ENCODE assay signal across 22 cellular contexts in the genomic region with DNA sequence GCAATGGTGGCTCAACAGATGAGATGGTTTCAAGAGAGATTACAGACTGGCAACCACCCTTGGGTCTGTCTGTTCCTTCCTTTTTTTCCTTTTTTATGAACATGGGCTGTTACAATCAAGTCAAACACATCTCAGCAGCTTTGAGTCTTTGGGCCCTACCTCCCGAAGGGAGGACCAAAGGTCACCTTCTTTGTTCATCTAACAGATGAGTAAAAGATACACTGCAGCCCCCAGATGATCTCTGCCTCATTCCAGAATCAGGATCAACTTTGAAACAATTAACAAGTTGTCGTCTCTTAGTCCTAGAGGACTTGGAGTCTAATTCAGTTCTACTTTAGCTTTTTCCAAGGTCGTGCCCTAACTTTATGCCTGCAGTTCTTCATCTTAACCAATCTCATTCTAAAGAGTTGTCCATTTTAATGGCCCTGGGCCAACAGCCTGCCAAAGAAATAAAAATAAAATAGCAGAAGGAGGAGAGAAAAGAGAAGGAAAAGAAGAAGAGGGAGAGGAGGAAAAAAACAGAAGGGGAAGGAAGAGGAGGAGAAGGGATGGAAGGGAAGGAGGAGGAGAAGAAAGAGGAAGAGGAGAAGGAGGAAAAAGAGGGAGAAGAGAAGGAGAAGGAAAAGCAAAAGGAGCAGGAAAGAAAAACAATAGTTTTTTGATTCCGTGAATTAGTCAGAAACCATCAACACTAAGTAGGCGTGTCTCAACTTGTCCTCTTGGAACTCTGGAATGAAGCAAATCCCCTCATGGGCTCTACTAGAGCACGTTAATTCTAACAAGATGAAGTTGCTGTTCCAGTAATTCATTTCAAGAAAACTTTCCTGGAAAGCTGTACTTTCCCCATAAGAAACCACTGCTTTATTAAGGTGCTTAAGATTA.
DNase-seq lines count a peak whose midpoint lies in the region; ATAC-seq, FAIRE-seq and TF ChIP-seq lines count a peak whose summit lies in the region.
"Had no signal": no experiment of that assay in that cellular context is flagged by ENCODE, and none has a peak within 500 bp of the region (broad histone marks: within the 10 kb centered on the region; RNA-seq: fewer than 3 reads in every experiment).

No MANE protein-coding gene starts in this region.

- no peaks in the 10 kb centered on the region for H3K27me3 ChIP-seq in astrocyte (ENCODE audit: insufficient read depth, low read length)
- H3K27me3 ChIP-seq: heart right ventricle had no signal

- no peak for ATAC-seq in activated T-cell treated with anti-CD3 and anti-CD28 coated beads, Interleukin-2, amount 50 U/mL, for 72 hours (replicated peaks in 1 of 2)
- ATAC-seq in memory B cell (ENCODE audit: low read depth), result no peak
- no peak for ATAC-seq in stimulated activated effector memory CD8-positive, alpha-beta T cell treated with anti-CD3 and anti-CD28 coated beads, Interleukin-12 subunit alpha, Interleukin-12 subunit beta, amount 100 ng/mL, for 72 hours
- ATAC-seq in activated CD8-positive, alpha-beta T cell treated with anti-CD3 and anti-CD28 coated beads, Interleukin-2, amount 10 ng/mL, durations not matched to agents 7 days and 5 days, result no peak
- ATAC-seq: A549; activated CD8-positive, alpha-beta memory T cell treated with anti-CD3 and anti-CD28 coated beads, Interleukin-2, amount 10 ng/mL, durations not matched to agents 7 days and 5 days; effector memory CD8-positive, alpha-beta T cell; GM12878; heart right ventricle; SK-N-SH treated with all-trans-retinoic acid at 6 μM for 48 hours had no signal

- no peak overlapping the region for H3K4me2 ChIP-seq in astrocyte (ENCODE audit: low read length)
- H3K4me2 ChIP-seq: A549 had no signal

- CTCF ChIA-PET in activated CD8-positive, alpha-beta T cell treated with anti-CD3 and anti-CD28 coated beads, Interleukin-2, amount 10 ng/mL, durations not matched to agents 7 days and 5 days (lab: Charles Lee), result no interaction called here

- H3K9ac ChIP-seq in astrocyte (ENCODE audit: low read length), result no peak overlapping the region

- H3K27me3 Mint-ChIP-seq in activated T-cell treated with anti-CD3 and anti-CD28 coated beads, Interleukin-2, amount 50 U/mL, for 72 hours (ENCODE audit: low read depth), result no peaks in the 10 kb centered on the region
- no peaks in the 10 kb centered on the region for H3K27me3 Mint-ChIP-seq in activated T-cell treated with anti-CD3 and anti-CD28 coated beads, Interleukin-2, amount 50 U/mL, for 24 hours
- H3K27me3 Mint-ChIP-seq in astrocyte (ENCODE audit: low read depth, unreplicated experiment) (peaks cover 4% of the 10 kb centered on the region), memory B cell (no peaks in the 10 kb centered on the region)
- H3K27me3 Mint-ChIP-seq in activated CD8-positive, alpha-beta T cell treated with anti-CD3 and anti-CD28 coated beads, Interleukin-2, amount 10 ng/mL, durations not matched to agents 7 days and 5 days (ENCODE audit: low read depth), result no peaks in the 10 kb centered on the region
- H3K27me3 Mint-ChIP-seq: activated CD8-positive, alpha-beta memory T cell treated with anti-CD3 and anti-CD28 coated beads, Interleukin-2, amount 10 ng/mL, durations not matched to agents 7 days and 5 days; effector memory CD8-positive, alpha-beta T cell had no signal

- no peak for FAIRE-seq in astrocyte (lab: Jason Lieb, UNC)
- FAIRE-seq: A549, GM12878, H54, urothelium cell line had no signal

- H3K9me3 ChIP-seq in astrocyte (ENCODE audit: insufficient read depth, low read depth, low read length), result no peaks in the 10 kb centered on the region
- H3K9me3 ChIP-seq: A549, heart right ventricle had no signal

- H2AFZ ChIP-seq in astrocyte (ENCODE audit: low read depth, low read length), result peak overlapping the region; percentile 5

- no peaks in the 10 kb centered on the region for H3K79me2 ChIP-seq in astrocyte (ENCODE audit: insufficient read depth, low read length)

- H3K4me1 Mint-ChIP-seq in activated T-cell treated with anti-CD3 and anti-CD28 coated beads, Interleukin-2, amount 50 U/mL, for 72 hours (ENCODE audit: low read depth), result peaks cover 45% of the 10 kb centered on the region
- H3K4me1 Mint-ChIP-seq in activated T-cell treated with anti-CD3 and anti-CD28 coated beads, Interleukin-2, amount 50 U/mL, for 24 hours (ENCODE audit: low read depth), result peaks cover 57% of the 10 kb centered on the region
- H3K4me1 Mint-ChIP-seq in astrocyte (ENCODE audit: low read depth, unreplicated experiment) (peaks cover 5% of the 10 kb centered on the region), memory B cell (peaks cover 20% of the 10 kb centered on the region)
- peaks cover 46% of the 10 kb centered on the region for H3K4me1 Mint-ChIP-seq in stimulated activated effector memory CD8-positive, alpha-beta T cell treated with anti-CD3 and anti-CD28 coated beads, Interleukin-12 subunit alpha, Interleukin-12 subunit beta, amount 100 ng/mL, for 72 hours
- peaks cover 52% of the 10 kb centered on the region for H3K4me1 Mint-ChIP-seq in activated CD8-positive, alpha-beta T cell treated with anti-CD3 and anti-CD28 coated beads, Interleukin-2, amount 10 ng/mL, durations not matched to agents 7 days and 5 days (ENCODE audit: low read depth)

- H3K4me1 ChIP-seq in astrocyte (ENCODE audit: insufficient read depth, low read length), result peaks cover 8% of the 10 kb centered on the region

- H3K36me3 Mint-ChIP-seq in activated T-cell treated with anti-CD3 and anti-CD28 coated beads, Interleukin-2, amount 50 U/mL, for 72 hours (ENCODE audit: insufficient read depth in 2 of 2), result peaks cover 4% of the 10 kb centered on the region in 2 donors
- H3K36me3 Mint-ChIP-seq in activated T-cell treated with anti-CD3 and anti-CD28 coated beads, Interleukin-2, amount 50 U/mL, for 24 hours (ENCODE audit: low read depth), result peaks cover 5% of the 10 kb centered on the region
- no peaks in the 10 kb centered on the region for H3K36me3 Mint-ChIP-seq in astrocyte (ENCODE audit: low read depth, unreplicated experiment)
- peaks cover 2% of the 10 kb centered on the region for H3K36me3 Mint-ChIP-seq in memory B cell
- H3K36me3 Mint-ChIP-seq in stimulated activated effector memory CD8-positive, alpha-beta T cell treated with anti-CD3 and anti-CD28 coated beads, Interleukin-12 subunit alpha, Interleukin-12 subunit beta, amount 100 ng/mL, for 72 hours, result peaks cover 17% of the 10 kb centered on the region
- peaks cover 20% of the 10 kb centered on the region for H3K36me3 Mint-ChIP-seq in activated CD8-positive, alpha-beta T cell treated with anti-CD3 and anti-CD28 coated beads, Interleukin-2, amount 10 ng/mL, durations not matched to agents 7 days and 5 days (ENCODE audit: low read depth)

- no peak for DNase-seq in activated T-cell treated with anti-CD3 and anti-CD28 coated beads, Interleukin-2, amount 50 U/mL, for 72 hours
- no peak for DNase-seq in activated T-cell treated with anti-CD3 and anti-CD28 coated beads, Interleukin-2, amount 50 U/mL, for 24 hours
- no peak for DNase-seq in astrocyte (ENCODE audit: low read depth)
- no peak for DNase-seq in memory B cell (ENCODE audit: low spot score in 2 of 2)
- peak in 1 of 2 donors; percentile 42 for DNase-seq in stimulated activated effector memory CD8-positive, alpha-beta T cell treated with anti-CD3 and anti-CD28 coated beads, Interleukin-12 subunit alpha, Interleukin-12 subunit beta, amount 100 ng/mL, for 72 hours (ENCODE audit: low spot score in 2 of 2)
- DNase-seq in DMS153 (lab: John Stamatoyannopoulos, UW), result no peak
- DNase-seq in activated CD8-positive, alpha-beta T cell treated with anti-CD3 and anti-CD28 coated beads, Interleukin-2, amount 10 ng/mL, durations not matched to agents 7 days and 5 days, result no peak
- no peak for DNase-seq in NK-92 treated with Interleukin-12 subunit alpha and Interleukin-12 subunit beta, amount 100 ng/mL, for 24 hours (lab: John Stamatoyannopoulos, UW)
- DNase-seq: activated CD4-positive, CD25-positive, alpha-beta regulatory T cell treated with anti-CD3 and anti-CD28 coated beads, Interleukin-2, amount 50 U/mL, for 72 hours; activated CD8-positive, alpha-beta memory T cell treated with anti-CD3 and anti-CD28 coated beads, Interleukin-2, amount 10 ng/mL, durations not matched to agents 7 days and 5 days; activated effector memory CD4-positive, alpha-beta T cell treated with Interleukin-2 at 50 U/mL for 16 hours; effector memory CD8-positive, alpha-beta T cell; heart right ventricle; Karpas-422; NCI-H774; stimulated activated CD4-positive, alpha-beta T cell treated with anti-CD3 and anti-CD28 coated beads, Interleukin-4, amount 100 ng/mL, for 1 hour had no signal

- no peak overlapping the region for H3K4me3 Mint-ChIP-seq in activated T-cell treated with anti-CD3 and anti-CD28 coated beads, Interleukin-2, amount 50 U/mL, for 72 hours
- no peak overlapping the region for H3K4me3 Mint-ChIP-seq in activated T-cell treated with anti-CD3 and anti-CD28 coated beads, Interleukin-2, amount 50 U/mL, for 24 hours
- no peak overlapping the region for H3K4me3 Mint-ChIP-seq in astrocyte (ENCODE audit: unreplicated experiment)
- no peak overlapping the region for H3K4me3 Mint-ChIP-seq in memory B cell
- no peak overlapping the region for H3K4me3 Mint-ChIP-seq in stimulated activated effector memory CD8-positive, alpha-beta T cell treated with anti-CD3 and anti-CD28 coated beads, Interleukin-12 subunit alpha, Interleukin-12 subunit beta, amount 100 ng/mL, for 72 hours
- H3K4me3 Mint-ChIP-seq in activated CD8-positive, alpha-beta T cell treated with anti-CD3 and anti-CD28 coated beads, Interleukin-2, amount 10 ng/mL, durations not matched to agents 7 days and 5 days, result no peak overlapping the region
- H3K4me3 Mint-ChIP-seq: activated CD8-positive, alpha-beta memory T cell treated with anti-CD3 and anti-CD28 coated beads, Interleukin-2, amount 10 ng/mL, durations not matched to agents 7 days and 5 days; effector memory CD8-positive, alpha-beta T cell had no signal

- H3K27ac ChIP-seq in astrocyte (ENCODE audit: low read depth, low read length), result no peak overlapping the region
- H3K27ac ChIP-seq: A549, heart right ventricle had no signal

- peak overlapping the region; percentile 85 for H3K27ac Mint-ChIP-seq in activated T-cell treated with anti-CD3 and anti-CD28 coated beads, Interleukin-2, amount 50 U/mL, for 72 hours
- no peak overlapping the region for H3K27ac Mint-ChIP-seq in activated T-cell treated with anti-CD3 and anti-CD28 coated beads, Interleukin-2, amount 50 U/mL, for 24 hours
- H3K27ac Mint-ChIP-seq in astrocyte (ENCODE audit: unreplicated experiment) (no peak overlapping the region), memory B cell (peak overlapping the region; percentile 48)
- H3K27ac Mint-ChIP-seq in stimulated activated effector memory CD8-positive, alpha-beta T cell treated with anti-CD3 and anti-CD28 coated beads, Interleukin-12 subunit alpha, Interleukin-12 subunit beta, amount 100 ng/mL, for 72 hours, result peak overlapping the region; percentile 38
- no peak overlapping the region for H3K27ac Mint-ChIP-seq in activated CD8-positive, alpha-beta T cell treated with anti-CD3 and anti-CD28 coated beads, Interleukin-2, amount 10 ng/mL, durations not matched to agents 7 days and 5 days
- H3K27ac Mint-ChIP-seq: activated CD8-positive, alpha-beta memory T cell treated with anti-CD3 and anti-CD28 coated beads, Interleukin-2, amount 10 ng/mL, durations not matched to agents 7 days and 5 days had no signal

- TF ChIP-seq CTCF in astrocyte (IDR thresholded peaks at IDR 0.05; ENCODE audit: insufficient read depth, low read depth, low read length), result no peak

- POLR2A ChIA-PET in activated CD8-positive, alpha-beta T cell treated with anti-CD3 and anti-CD28 coated beads, Interleukin-2, amount 10 ng/mL, durations not matched to agents 7 days and 5 days (lab: Charles Lee), result interaction anchor here (0.6 kb wide), 1 partner anchor 10 kb away, joined by 3 read pairs; no protein-coding TSS in a partner anchor

- H3K4me3 ChIP-seq in astrocyte (ENCODE audit: insufficient read depth, low read depth, low read length), result no peak overlapping the region
- H3K4me3 ChIP-seq: A549, GM12878, heart right ventricle, skin epidermis had no signal

- peaks cover 4% of the 10 kb centered on the region in 2 donors for H3K9me3 Mint-ChIP-seq in activated T-cell treated with anti-CD3 and anti-CD28 coated beads, Interleukin-2, amount 50 U/mL, for 72 hours
- peaks cover 6% of the 10 kb centered on the region for H3K9me3 Mint-ChIP-seq in activated T-cell treated with anti-CD3 and anti-CD28 coated beads, Interleukin-2, amount 50 U/mL, for 24 hours
- peaks cover 2% of the 10 kb centered on the region for H3K9me3 Mint-ChIP-seq in astrocyte (ENCODE audit: unreplicated experiment)
- H3K9me3 Mint-ChIP-seq in memory B cell, result peaks cover 3% of the 10 kb centered on the region
- no peaks in the 10 kb centered on the region for H3K9me3 Mint-ChIP-seq in stimulated activated effector memory CD8-positive, alpha-beta T cell treated with anti-CD3 and anti-CD28 coated beads, Interleukin-12 subunit alpha, Interleukin-12 subunit beta, amount 100 ng/mL, for 72 hours
- peaks cover 6% of the 10 kb centered on the region for H3K9me3 Mint-ChIP-seq in activated CD8-positive, alpha-beta T cell treated with anti-CD3 and anti-CD28 coated beads, Interleukin-2, amount 10 ng/mL, durations not matched to agents 7 days and 5 days (ENCODE audit: insufficient read depth)
- H3K9me3 Mint-ChIP-seq: effector memory CD8-positive, alpha-beta T cell had no signal

- no peaks in the 10 kb centered on the region for H3K36me3 ChIP-seq in astrocyte (ENCODE audit: insufficient read depth, low read length)
- H3K36me3 ChIP-seq: heart right ventricle had no signal

- H4K20me1 ChIP-seq in astrocyte (ENCODE audit: insufficient read depth, low read length), result no peaks in the 10 kb centered on the region

Comparison
In these comparisons a context has a peak if more than half of its experiments do, and no peak if none do; other contexts are left out.
1. H3K27ac Mint-ChIP-seq: peak in activated T-cell treated with anti-CD3 and anti-CD28 coated beads, Interleukin-2, amount 50 U/mL, for 72 hours (single experiment), memory B cell (single experiment) and stimulated activated effector memory CD8-positive, alpha-beta T cell treated with anti-CD3 and anti-CD28 coated beads, Interleukin-12 subunit alpha, Interleukin-12 subunit beta, amount 100 ng/mL, for 72 hours (single experiment); none in activated T-cell treated with anti-CD3 and anti-CD28 coated beads, Interleukin-2, amount 50 U/mL, for 24 hours (single experiment), astrocyte (single experiment) and activated CD8-positive, alpha-beta T cell treated with anti-CD3 and anti-CD28 coated beads, Interleukin-2, amount 10 ng/mL, durations not matched to agents 7 days and 5 days (single experiment).